Comparison of ENCODE assay signal across 8 cellular contexts in the genomic region with DNA sequence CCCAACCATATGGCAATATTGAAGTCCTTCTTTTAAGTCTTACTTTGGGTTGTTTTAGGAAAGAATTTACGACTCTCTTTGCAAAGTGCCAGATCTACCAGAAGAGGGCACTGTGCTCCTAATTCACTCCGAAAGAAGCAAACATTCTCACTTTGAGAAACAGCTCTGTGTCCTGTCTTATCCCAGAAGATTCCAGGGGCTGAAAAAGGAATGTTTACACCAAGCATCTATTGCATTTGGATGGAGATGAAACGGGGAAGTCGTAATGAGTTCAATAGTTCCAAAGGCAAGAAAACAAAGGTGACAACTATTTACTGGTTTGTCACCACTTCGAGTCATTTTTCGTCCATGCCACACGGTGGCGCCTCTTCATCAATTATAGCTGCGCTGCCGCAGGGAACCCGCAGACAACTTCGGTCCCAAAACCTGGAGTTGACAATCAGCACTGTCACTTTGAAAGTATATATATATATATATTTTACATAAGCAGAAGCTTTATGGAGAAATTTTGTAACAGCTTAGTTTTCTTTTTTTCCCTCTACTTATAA.
DNase-seq lines count a peak whose midpoint lies in the region; ATAC-seq and TF ChIP-seq lines count a peak whose summit lies in the region.

No MANE protein-coding gene starts in this region.

- intact Hi-C loops in heart right ventricle (cut with DNase I) (loop anchor here in 9 of 10 donors (1.0 to 10.0 kb wide), 5 partner anchors 203 to 355 kb away; no protein-coding TSS in a partner anchor), posterior vena cava (cut with DNase I) (loop anchor here (10.0 kb wide), 1 partner anchor 205 kb away; no protein-coding TSS in a partner anchor)

- H2AFZ ChIP-seq in SU-DHL-6 (ENCODE audit: low read depth, low read length, severe bottlenecking): peak overlapping the region; percentile 95

- peak; percentile 34 for DNase-seq in GM12864 (ENCODE audit: low read depth)
- DNase-seq in HFFc6: peak; percentile 52
- DNase-seq in MV-4-11 (lab: John Stamatoyannopoulos, UW): peak; percentile 71
- DNase-seq in adipocyte (ENCODE audit: low read depth): peak; percentile 91
- DNase-seq in heart right ventricle: peak; percentile 63 to 67
- DNase-seq in posterior vena cava (ENCODE audit: low spot score): peak; percentile 90
- peak in 1 of 2 donors; percentile 72 for DNase-seq in upper lobe of left lung

- ATAC-seq in heart right ventricle: peak; percentile 53 to 84 (median 73)
- ATAC-seq in upper lobe of left lung (ENCODE audit: low FRiP score in 2 of 2): peak; percentile 78 to 93

- TF ChIP-seq POLR2A in upper lobe of left lung (IDR thresholded peaks at IDR 0.05): no peak

- peak; percentile 77 for TF ChIP-seq CTCF in GM12864 (IDR thresholded peaks at IDR 0.05; ENCODE audit: low read depth, low read length, missing control alignments)
- TF ChIP-seq CTCF in HFFc6 (IDR thresholded peaks at IDR 0.05): peak; percentile 97
- TF ChIP-seq CTCF in SU-DHL-6 (IDR thresholded peaks at IDR 0.05; ENCODE audit: insufficient read depth, low read length, poor library complexity, severe bottlenecking): peak; percentile 94
- peak; percentile 78 to 95 (median 91) for TF ChIP-seq CTCF in heart right ventricle (IDR thresholded peaks at IDR 0.05)
- peak; percentile 64 to 93 (median 86) for TF ChIP-seq CTCF in upper lobe of left lung (IDR thresholded peaks at IDR 0.05)

- no peaks in the 10 kb centered on the region for H3K9me2 ChIP-seq in SU-DHL-6 (replicated peaks; ENCODE audit: insufficient read depth, low read length)

- H3K27ac ChIP-seq in SU-DHL-6 (ENCODE audit: low read depth, low read length): peak overlapping the region; percentile 49
- no peak overlapping the region for H3K27ac ChIP-seq in heart right ventricle
- H3K27ac ChIP-seq in upper lobe of left lung: no peak overlapping the region

- H3K9ac ChIP-seq in SU-DHL-6 (ENCODE audit: low read length): peak overlapping the region; percentile 50
- peak overlapping the region; percentile 61 for H3K9ac ChIP-seq in adipocyte (ENCODE audit: low read length)

- no peaks in the 10 kb centered on the region for H3K36me3 Mint-ChIP-seq in HFFc6 (ENCODE audit: low read depth)

- peak overlapping the region; percentile 22; the same call in 1 of the 2 replicates for H3K4me3 ChIP-seq in GM12864 (ENCODE audit: low read depth, low read length)
- H3K4me3 ChIP-seq in SU-DHL-6 (ENCODE audit: insufficient read depth, low read length, poor library complexity, severe bottlenecking): peak overlapping the region; percentile 50
- peak overlapping the region; percentile 80 for H3K4me3 ChIP-seq in adipocyte (ENCODE audit: low read length)
- peak overlapping the region in 7 of 10 donors; percentile 27 to 51 (median 48) for H3K4me3 ChIP-seq in heart right ventricle
- peak overlapping the region; percentile 15 to 46 (median 44) for H3K4me3 ChIP-seq in upper lobe of left lung

- H4K20me1 ChIP-seq in SU-DHL-6 (ENCODE audit: low read depth, low read length): no peaks in the 10 kb centered on the region

- 0 to 1% methylated on average over 12 of the region's 12 CpGs for WGBS in heart right ventricle, 2 donors
- 0% methylated on average over 12 of the region's 12 CpGs for WGBS in upper lobe of left lung, 2 donors

- H3F3A ChIP-seq in SU-DHL-6 (ENCODE audit: insufficient read depth): peaks cover 2% of the 10 kb centered on the region; the same call in 1 of the 2 replicates

- H3K9me3 ChIP-seq in SU-DHL-6 (ENCODE audit: insufficient read depth, low read length): no peaks in the 10 kb centered on the region
- no peaks in the 10 kb centered on the region for H3K9me3 ChIP-seq in adipocyte (ENCODE audit: control insufficient read depth, low read length)
- H3K9me3 ChIP-seq in heart right ventricle: peaks cover 0 to 7% (median 0%) of the 10 kb centered on the region in 11 donors
- no peaks in the 10 kb centered on the region for H3K9me3 ChIP-seq in upper lobe of left lung

- H3K4me1 ChIP-seq in adipocyte (ENCODE audit: control insufficient read depth, insufficient read depth, low read length): peaks cover 5% of the 10 kb centered on the region
- no peaks in the 10 kb centered on the region for H3K4me1 ChIP-seq in heart right ventricle
- no peaks in the 10 kb centered on the region for H3K4me1 ChIP-seq in upper lobe of left lung

- H3K4me1 Mint-ChIP-seq in HFFc6 (ENCODE audit: low read depth): no peaks in the 10 kb centered on the region

- no peaks in the 10 kb centered on the region for H3K9me3 Mint-ChIP-seq in HFFc6

- no peak for TF ChIP-seq EP300 in upper lobe of left lung (IDR thresholded peaks at IDR 0.05)

- H3K27me3 Mint-ChIP-seq in HFFc6 (ENCODE audit: insufficient read depth): peaks cover 3% of the 10 kb centered on the region; the same call in 1 of the 2 replicates

- no peaks in the 10 kb centered on the region for H3K79me2 ChIP-seq in SU-DHL-6 (ENCODE audit: insufficient read depth, low read length)

- H3K36me3 ChIP-seq in SU-DHL-6 (ENCODE audit: low read length) (no peaks in the 10 kb centered on the region), adipocyte (ENCODE audit: control insufficient read depth, insufficient read depth, low read length, severe bottlenecking) (no peaks in the 10 kb centered on the region), heart right ventricle (no peaks in the 10 kb centered on the region), upper lobe of left lung (no peaks in the 10 kb centered on the region)

- no peaks in the 10 kb centered on the region for H3K27me3 ChIP-seq in SU-DHL-6 (ENCODE audit: low read length)
- no peaks in the 10 kb centered on the region for H3K27me3 ChIP-seq in adipocyte (replicated peaks; ENCODE audit: control insufficient read depth, insufficient read depth, low read length)
- H3K27me3 ChIP-seq in heart right ventricle: peaks cover 0 to 10% (median 7%) of the 10 kb centered on the region in 7 donors
- no peaks in the 10 kb centered on the region for H3K27me3 ChIP-seq in upper lobe of left lung

- peak overlapping the region; percentile 88 for H3K4me3 Mint-ChIP-seq in HFFc6

- no peak overlapping the region for H3K27ac Mint-ChIP-seq in HFFc6

- H3K4me2 ChIP-seq in SU-DHL-6 (ENCODE audit: low read depth, low read length, poor library complexity, severe bottlenecking): peak overlapping the region; percentile 87

Comparison
In these comparisons a context has a peak if more than half of its experiments do, and no peak if none do; other contexts are left out.
1. H3K4me3 ChIP-seq: peak in every context shown above with its lines; median percentile 80 in adipocyte; 50 in SU-DHL-6; 48 in heart right ventricle; 44 in upper lobe of left lung; 22 in GM12864.